ENCODE assay signal across 18 cellular contexts in the genomic region with DNA sequence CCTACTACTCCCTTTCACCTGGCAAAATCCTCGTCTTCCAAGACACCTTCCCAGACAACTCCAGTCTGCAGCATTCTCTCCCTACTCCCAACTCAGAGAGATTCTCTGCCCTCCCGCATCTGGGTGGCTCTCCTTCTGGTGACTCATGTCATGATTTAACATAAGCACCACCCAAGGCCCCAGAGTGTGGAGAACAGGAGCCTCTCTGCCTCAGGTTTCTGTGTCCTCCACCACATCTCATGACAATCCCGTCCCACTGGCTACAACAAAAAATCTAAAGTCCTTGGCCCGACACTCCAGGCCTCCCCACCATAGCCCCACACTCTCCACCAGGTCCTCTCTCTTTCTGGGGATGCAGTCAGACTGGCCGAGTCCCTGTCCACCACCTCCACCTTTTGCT.
DNase-seq lines count a peak whose midpoint lies in the region; ATAC-seq, FAIRE-seq and TF ChIP-seq lines count a peak whose summit lies in the region.
"Had no signal": no experiment of that assay in that cellular context is flagged by ENCODE, and none has a peak within 500 bp of the region (broad histone marks: within the 10 kb centered on the region; RNA-seq: fewer than 3 reads in every experiment).

No MANE protein-coding gene starts in this region.

- no peaks in the 10 kb centered on the region for H3K36me3 ChIP-seq in neural progenitor cell
- no peaks in the 10 kb centered on the region for H3K36me3 ChIP-seq in brain microvascular endothelial cell (replicated peaks)
- no peaks in the 10 kb centered on the region for H3K36me3 ChIP-seq in kidney (ENCODE audit: control insufficient read depth in 1 of 2, insufficient read depth in 2 of 2, low read length in 2 of 2)

- H3F3A ChIP-seq in neural progenitor cell (ENCODE audit: low read depth) = no peaks in the 10 kb centered on the region

- H3K9me3 ChIP-seq in neural progenitor cell (ENCODE audit: low read depth) (no peaks in the 10 kb centered on the region), kidney (ENCODE audit: control insufficient read depth in 1 of 2, low read length in 2 of 2) (no peaks in the 10 kb centered on the region)

- peak overlapping the region; percentile 77 for H3K27ac Mint-ChIP-seq in activated naive CD8-positive, alpha-beta T cell treated with anti-CD3 and anti-CD28 coated beads, Interleukin-2, amount 10 ng/mL, durations not matched to agents 7 days and 5 days
- peak overlapping the region; percentile 16 for H3K27ac Mint-ChIP-seq in neural progenitor cell
- H3K27ac Mint-ChIP-seq: HFFc6 had no signal

- H3K27me3 ChIP-seq in neural progenitor cell = no peaks in the 10 kb centered on the region
- no peaks in the 10 kb centered on the region for H3K27me3 ChIP-seq in brain microvascular endothelial cell (replicated peaks)

- TF ChIP-seq CTCF in neural progenitor cell (IDR thresholded peaks at IDR 0.05) (no peak), omental fat pad (IDR thresholded peaks at IDR 0.05) (no peak), brain microvascular endothelial cell (IDR thresholded peaks at IDR 0.05; ENCODE audit: low read depth, low read length, missing control alignments) (no peak), kidney (IDR thresholded peaks at IDR 0.05; ENCODE audit: borderline replicate concordance, extremely low read depth, insufficient read depth) (no peak)

- H3K79me2 ChIP-seq in neural progenitor cell (ENCODE audit: low read depth) = no peaks in the 10 kb centered on the region

- H2AFZ ChIP-seq in neural progenitor cell (replicated peaks) = no peak overlapping the region

- in situ Hi-C loops in brain microvascular endothelial cell (cut with HindIII; ENCODE audit: low pct_ligation_motif_present, low sequenced_read_pairs) = no loop called here

- H3K9ac ChIP-seq in neural progenitor cell (no peak overlapping the region), kidney (ENCODE audit: low read length in 2 of 2) (no peak overlapping the region)

- intact Hi-C loops in kidney (cut with DNase I) (no loop called here), left ventricle myocardium superior (cut with micrococcal nuclease) (no loop called here)

- H3K4me2 ChIP-seq in neural progenitor cell = no peak overlapping the region

- H4K20me1 ChIP-seq in neural progenitor cell (ENCODE audit: low read depth) = no peaks in the 10 kb centered on the region

- POLR2A ChIA-PET in activated naive CD8-positive, alpha-beta T cell treated with anti-CD3 and anti-CD28 coated beads, Interleukin-2, amount 10 ng/mL, durations not matched to agents 7 days and 5 days (lab: Charles Lee) = no interaction called here

- peak; percentile 6 for ATAC-seq in HG02798 (IDR thresholded peaks at IDR 0.05; ENCODE audit: poor library complexity, unreplicated experiment)
- peak; percentile 30 for ATAC-seq in activated naive CD8-positive, alpha-beta T cell treated with anti-CD3 and anti-CD28 coated beads, Interleukin-2, amount 10 ng/mL, durations not matched to agents 7 days and 5 days (ENCODE audit: low read depth)
- ATAC-seq in omental fat pad (ENCODE audit: low FRiP score) = no peak
- ATAC-seq in left ventricle myocardium superior = no peak

- no peak for FAIRE-seq in kidney (lab: Jason Lieb, UNC)
- FAIRE-seq: endothelial cell of umbilical vein had no signal

- no peak for DNase-seq in activated naive CD8-positive, alpha-beta T cell treated with anti-CD3 and anti-CD28 coated beads, Interleukin-2, amount 10 ng/mL, durations not matched to agents 7 days and 5 days
- DNase-seq in neural progenitor cell (ENCODE audit: low spot score) (no peak), omental fat pad (ENCODE audit: low spot score) (no peak), brain microvascular endothelial cell (no peak), kidney (no peak), left ventricle myocardium superior (no peak)
- DNase-seq: activated CD4-positive, alpha-beta T cell treated with anti-CD3 and anti-CD28 coated beads for 48 hours; activated T-cell treated with anti-CD3 and anti-CD28 coated beads, Interleukin-2, amount 50 U/mL, for 1 hour; DMS153; glutamatergic neuron; HFFc6; NCI-H2029; NCI-H526; SHP77 had no signal

- peak overlapping the region; percentile 66 for H3K4me3 Mint-ChIP-seq in activated naive CD8-positive, alpha-beta T cell treated with anti-CD3 and anti-CD28 coated beads, Interleukin-2, amount 10 ng/mL, durations not matched to agents 7 days and 5 days
- no peak overlapping the region for H3K4me3 Mint-ChIP-seq in neural progenitor cell
- H3K4me3 Mint-ChIP-seq: HFFc6 had no signal

- no peak overlapping the region for H3K27ac ChIP-seq in neural progenitor cell
- no peak overlapping the region for H3K27ac ChIP-seq in brain microvascular endothelial cell
- H3K27ac ChIP-seq in kidney (ENCODE audit: low read depth in 2 of 2, low read length in 2 of 2) = no peak overlapping the region

- peaks cover 25% of the 10 kb centered on the region for H3K4me1 ChIP-seq in neural progenitor cell
- no peaks in the 10 kb centered on the region for H3K4me1 ChIP-seq in kidney (ENCODE audit: control insufficient read depth in 1 of 2, insufficient read depth in 1 of 2, low read depth in 1 of 2, low read length in 2 of 2)

- H3K4me3 ChIP-seq in GM08714 (ENCODE audit: low read length) (peak overlapping the region; percentile 17; the same call in 1 of the 2 replicates), neural progenitor cell (no peak overlapping the region), brain microvascular endothelial cell (ENCODE audit: low read depth, low read length) (no peak overlapping the region), kidney (ENCODE audit: low read length in 2 of 2) (no peak overlapping the region)
- H3K4me3 ChIP-seq: skin epidermis had no signal

- H3K9me3 Mint-ChIP-seq in activated naive CD8-positive, alpha-beta T cell treated with anti-CD3 and anti-CD28 coated beads, Interleukin-2, amount 10 ng/mL, durations not matched to agents 7 days and 5 days = peaks cover 1% of the 10 kb centered on the region
- H3K9me3 Mint-ChIP-seq in neural progenitor cell = peaks cover 2% of the 10 kb centered on the region
- H3K9me3 Mint-ChIP-seq: HFFc6 had no signal

- peaks cover 22% of the 10 kb centered on the region for H3K4me1 Mint-ChIP-seq in activated naive CD8-positive, alpha-beta T cell treated with anti-CD3 and anti-CD28 coated beads, Interleukin-2, amount 10 ng/mL, durations not matched to agents 7 days and 5 days
- peaks cover 31% of the 10 kb centered on the region for H3K4me1 Mint-ChIP-seq in neural progenitor cell

- H3K36me3 Mint-ChIP-seq in activated naive CD8-positive, alpha-beta T cell treated with anti-CD3 and anti-CD28 coated beads, Interleukin-2, amount 10 ng/mL, durations not matched to agents 7 days and 5 days = peaks cover 5% of the 10 kb centered on the region
- H3K36me3 Mint-ChIP-seq in neural progenitor cell = no peaks in the 10 kb centered on the region

- H3K27me3 Mint-ChIP-seq in activated naive CD8-positive, alpha-beta T cell treated with anti-CD3 and anti-CD28 coated beads, Interleukin-2, amount 10 ng/mL, durations not matched to agents 7 days and 5 days = peaks cover 15% of the 10 kb centered on the region
- H3K27me3 Mint-ChIP-seq in neural progenitor cell (ENCODE audit: insufficient read depth, low read depth) = peaks cover 2% of the 10 kb centered on the region

Comparison
In these comparisons a context has a peak if more than half of its experiments do, and no peak if none do; other contexts are left out.
1. ATAC-seq: peak in HG02798 (single experiment) and activated naive CD8-positive, alpha-beta T cell treated with anti-CD3 and anti-CD28 coated beads, Interleukin-2, amount 10 ng/mL, durations not matched to agents 7 days and 5 days (single experiment); none in omental fat pad (single experiment) and left ventricle myocardium superior (single experiment).